Comparison of ENCODE assay signal across 20 cellular contexts in the genomic region with DNA sequence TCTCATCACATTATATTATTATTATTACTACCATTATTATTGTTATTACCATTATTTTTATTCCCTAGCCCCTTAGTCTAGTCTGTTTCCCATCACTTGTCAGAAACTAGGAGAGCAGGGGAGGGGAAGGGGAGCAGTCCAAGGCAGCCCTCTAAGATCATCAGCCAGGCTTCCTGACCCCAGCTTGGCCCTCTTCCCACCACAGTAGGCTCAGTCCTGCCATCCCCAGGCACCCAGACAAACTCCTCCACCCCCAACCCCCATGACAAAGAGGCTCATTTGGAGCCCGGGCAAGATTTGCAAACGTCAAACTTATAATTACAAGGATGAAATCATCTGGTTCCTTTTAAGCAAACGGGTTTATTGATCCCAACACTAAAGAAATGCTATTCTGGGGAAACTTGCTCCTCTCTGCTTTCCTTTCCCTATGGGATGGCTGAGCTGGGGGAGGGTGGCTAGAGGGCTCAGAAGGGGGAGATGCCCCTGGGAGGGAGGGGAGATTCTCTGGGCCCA. TPM values are rescaled to one million over a fixed set of nuclear protein-coding genes. Genes with fewer than 3 reads are reported as not detected.
DNase-seq lines count a peak whose midpoint lies in the region; ATAC-seq and TF ChIP-seq lines count a peak whose summit lies in the region.
"Had no signal": no experiment of that assay in that cellular context is flagged by ENCODE, and none has a peak within 500 bp of the region (broad histone marks: within the 10 kb centered on the region; RNA-seq: fewer than 3 reads in every experiment).

No MANE protein-coding gene starts in this region.

- H3K4me1 ChIP-seq in A673 (ENCODE audit: insufficient read depth, low read length, poor library complexity, severe bottlenecking) (peaks cover 14% of the 10 kb centered on the region), BLaER1 (peaks cover 54% of the 10 kb centered on the region), trophoblast cell (ENCODE audit: control insufficient read depth in 1 of 2, insufficient read depth in 2 of 2, low read length in 2 of 2) (peaks cover 12 to 21% of the 10 kb centered on the region in 2 experiments)

- POLR2A ChIA-PET in A673 (lab: Charles Lee; ENCODE audit: low non-redundant PET) = no interaction called here

- no peak overlapping the region for H3K23ac ChIP-seq in trophoblast cell (ENCODE audit: low read length)

- H3K4me1 Mint-ChIP-seq in brain = peaks cover 15% of the 10 kb centered on the region

- no peaks in the 10 kb centered on the region for H3K36me3 ChIP-seq in A673 (ENCODE audit: insufficient read depth, low read length, poor library complexity, severe bottlenecking)
- H3K36me3 ChIP-seq in BLaER1 = no peaks in the 10 kb centered on the region
- no peaks in the 10 kb centered on the region for H3K36me3 ChIP-seq in trophoblast cell (ENCODE audit: control insufficient read depth in 1 of 2, insufficient read depth in 2 of 2, low read length in 2 of 2)

- H4K20me1 ChIP-seq in BLaER1 = no peaks in the 10 kb centered on the region; the same call in 1 of the 2 replicates

- H3K4ac ChIP-seq in trophoblast cell (ENCODE audit: low read depth, low read length) = no peak overlapping the region

- no peaks in the 10 kb centered on the region for H3K27me3 Mint-ChIP-seq in brain
- H3K27me3 Mint-ChIP-seq: naive thymus-derived CD8-positive, alpha-beta T cell had no signal

- peak overlapping the region; percentile 46 for H2BK120ac ChIP-seq in trophoblast cell (ENCODE audit: insufficient read depth, low read length, poor library complexity)

- DNase-seq in A673 (ENCODE audit: low spot score) (no peak), trophoblast cell (no peak), H4 (ENCODE audit: low spot score) (no peak), UCSD-AML1 (lab: John Stamatoyannopoulos, UW; ENCODE audit: unreplicated experiment) (no peak)
- DNase-seq: activated T-cell treated with anti-CD3 and anti-CD28 coated beads, Interleukin-2, amount 50 U/mL, for 72 hours; COR-L47; endodermal cell; HCEC 1CT; left cardiac atrium; mesendoderm; naive thymus-derived CD8-positive, alpha-beta T cell; NCI-H1930; NCI-H510A treated with DMSO at 0.1 percent for 48 hours; stimulated activated naive CD4-positive, alpha-beta T cell had no signal

- peak overlapping the region; percentile 80 for H3K4me2 ChIP-seq in BLaER1
- H3K4me2 ChIP-seq in trophoblast cell (ENCODE audit: low read length) = no peak overlapping the region

- H3K14ac ChIP-seq in trophoblast cell (ENCODE audit: low read length) = no peak overlapping the region

- WGBS in trophoblast cell (ENCODE audit: extremely low coverage, insufficient coverage, insufficient read length) = no CpG with 5 or more reads among the region's 3 CpGs

- H3K4me3 ChIP-seq in A673 (ENCODE audit: low read depth, low read length, poor library complexity, severe bottlenecking) = no peak overlapping the region
- no peak overlapping the region for H3K4me3 ChIP-seq in BLaER1
- no peak overlapping the region for H3K4me3 ChIP-seq in trophoblast cell (ENCODE audit: low read depth, low read length)
- H3K4me3 ChIP-seq: body of pancreas had no signal

- H2BK5ac ChIP-seq in trophoblast cell (ENCODE audit: low read depth, low read length, poor library complexity) = no peak overlapping the region

- no peak overlapping the region for H4K12ac ChIP-seq in trophoblast cell (ENCODE audit: low read depth, low read length)

- no peak overlapping the region for H3K18ac ChIP-seq in trophoblast cell (ENCODE audit: low read length)

- H3K27me3 ChIP-seq in A673 (replicated peaks; ENCODE audit: insufficient read depth, low read depth, low read length, poor library complexity) = no peaks in the 10 kb centered on the region
- no peaks in the 10 kb centered on the region for H3K27me3 ChIP-seq in BLaER1
- H3K27me3 ChIP-seq in trophoblast cell (ENCODE audit: insufficient read depth, low read length) = no peaks in the 10 kb centered on the region
- H3K27me3 ChIP-seq: body of pancreas had no signal

- peak overlapping the region; percentile 73 for H2BK12ac ChIP-seq in trophoblast cell (ENCODE audit: low read length)

- H4K91ac ChIP-seq in trophoblast cell (ENCODE audit: low read depth, low read length) = peak overlapping the region; percentile 33

- no peak for TF ChIP-seq CTCF in A673 (conservative IDR thresholded peaks at IDR 0.05; ENCODE audit: low read depth, low read length)
- TF ChIP-seq CTCF in brain (conservative IDR thresholded peaks at IDR 0.05) = no peak

- H4K8ac ChIP-seq in trophoblast cell (ENCODE audit: low read depth, low read length) = no peak overlapping the region

- peak overlapping the region in 4 of 5 experiments; percentile 49 to 80 (median 58) for H3K27ac Mint-ChIP-seq in brain
- H3K27ac Mint-ChIP-seq: activated T-cell treated with anti-CD3 and anti-CD28 coated beads, Interleukin-2, amount 50 U/mL, for 72 hours; endodermal cell had no signal

- peak overlapping the region in 1 of 5 experiments; percentile 56 for H3K4me3 Mint-ChIP-seq in brain
- H3K4me3 Mint-ChIP-seq: activated T-cell treated with anti-CD3 and anti-CD28 coated beads, Interleukin-2, amount 50 U/mL, for 72 hours; endodermal cell had no signal

- peaks cover 8% of the 10 kb centered on the region for H3K79me2 ChIP-seq in trophoblast cell (ENCODE audit: control insufficient read depth, insufficient read depth, low read length, poor library complexity)
- H3K79me2 ChIP-seq: parathyroid adenoma had no signal

- ATAC-seq in HG02970 (IDR thresholded peaks at IDR 0.05; ENCODE audit: low FRiP score, unreplicated experiment) = no peak
- ATAC-seq: activated T-cell treated with anti-CD3 and anti-CD28 coated beads, Interleukin-2, amount 50 U/mL, for 72 hours; body of pancreas; left cardiac atrium; naive thymus-derived CD8-positive, alpha-beta T cell had no signal

- CTCF ChIA-PET in A673 (lab: Charles Lee) = no interaction called here

- H3K79me1 ChIP-seq in trophoblast cell (ENCODE audit: low read length) = peaks cover 13% of the 10 kb centered on the region

- H3K9me3 ChIP-seq in A673 (ENCODE audit: low read depth, low read length, poor library complexity, severe bottlenecking) (no peaks in the 10 kb centered on the region), BLaER1 (no peaks in the 10 kb centered on the region), trophoblast cell (ENCODE audit: insufficient read depth, low read depth, low read length) (no peaks in the 10 kb centered on the region)
- H3K9me3 ChIP-seq: body of pancreas had no signal

- no peaks in the 10 kb centered on the region for H3K36me3 Mint-ChIP-seq in brain

- no peak overlapping the region for H2AFZ ChIP-seq in trophoblast cell (ENCODE audit: insufficient read depth, low read length, poor library complexity)
- H2AFZ ChIP-seq: parathyroid adenoma had no signal

- 0 out of 2 replicates have a peak overlapping the region, but pooled peaks have one; percentile 14 for H3K9ac ChIP-seq in BLaER1
- no peak overlapping the region for H3K9ac ChIP-seq in trophoblast cell (ENCODE audit: low read length)
- H3K9ac ChIP-seq: parathyroid adenoma had no signal

- no TSS peak for BruUV-seq in A673 (replicated peaks; lab: Mats Ljungman, UMichigan)

- no peaks in the 10 kb centered on the region for H3K9me3 Mint-ChIP-seq in brain
- H3K9me3 Mint-ChIP-seq: activated T-cell treated with anti-CD3 and anti-CD28 coated beads, Interleukin-2, amount 50 U/mL, for 72 hours; endodermal cell; naive thymus-derived CD8-positive, alpha-beta T cell had no signal

- H3K27ac ChIP-seq in A673 (ENCODE audit: low read depth, low read length, poor library complexity, severe bottlenecking) = peak overlapping the region; percentile 72
- peak overlapping the region; percentile 53; the same call in 1 of the 2 replicates for H3K27ac ChIP-seq in BLaER1
- H3K27ac ChIP-seq in trophoblast cell (ENCODE audit: low read depth, low read length) = no peak overlapping the region
- H3K27ac ChIP-seq: body of pancreas, parathyroid adenoma, RWPE1 had no signal

- peak overlapping the region; percentile 57 for H2AK5ac ChIP-seq in trophoblast cell (ENCODE audit: low read length)

- intact Hi-C loops in A673 (cut with micrococcal nuclease; ENCODE audit: unreplicated experiment) = no loop called here

RNA-seq across cellular contexts. Expression of a gene that starts 4.5 kb away (rescaled TPM):
- total RNA-seq in A673 (2021) = 173 and 185 TPM in 2 replicates
- 30.6 TPM for polyA plus RNA-seq in brain (ENCODE audit: insufficient read depth, low read depth, low replicate concordance)
- 61.5 and 63.3 TPM in 2 replicates for polyA plus RNA-seq in trophoblast cell (2013)
- 68.0 and 81.0 TPM in 2 replicates for total RNA-seq in H4 (2014; rRNA removed; shearing (Covaris generic))

RNA-seq across cellular contexts. Expression of a gene that starts 36.1 kb away (rescaled TPM):
- total RNA-seq in A673 (2021) = 0.15 TPM in 1 of 2 replicates, not detected in the other
- 4.1 TPM for polyA plus RNA-seq in brain (ENCODE audit: insufficient read depth, low read depth, low replicate concordance)
- polyA plus RNA-seq in trophoblast cell (2013) = 0.81 and 0.86 TPM in 2 replicates
- not detected in 2 replicates for total RNA-seq in H4 (2014; rRNA removed; shearing (Covaris generic))
